Comparison of ENCODE assay signal across 11 cellular contexts in the genomic region with DNA sequence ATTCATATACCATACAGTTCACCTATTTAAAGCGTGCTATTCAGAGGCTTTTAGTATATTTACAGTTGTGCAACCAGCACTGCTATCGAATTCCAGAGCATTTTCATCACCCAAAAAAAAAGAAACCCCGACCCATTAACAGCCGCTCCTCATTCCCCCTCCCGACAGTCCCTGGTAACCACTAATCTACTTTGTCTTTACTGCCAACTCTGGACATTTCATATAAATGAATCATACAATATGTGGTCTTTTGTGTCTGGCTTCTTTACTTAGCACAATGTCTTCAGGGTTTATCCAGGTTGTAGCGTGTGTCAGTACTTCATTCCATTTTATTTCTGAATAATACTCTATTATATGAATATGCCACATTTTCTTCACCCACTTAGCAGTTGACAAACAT. TPM values are rescaled to one million over a fixed set of nuclear protein-coding genes. Genes with fewer than 3 reads are reported as not detected.
DNase-seq lines count a peak whose midpoint lies in the region; ATAC-seq, FAIRE-seq and TF ChIP-seq lines count a peak whose summit lies in the region.
"Had no signal": no experiment of that assay in that cellular context is flagged by ENCODE, and none has a peak within 500 bp of the region (broad histone marks: within the 10 kb centered on the region; RNA-seq: fewer than 3 reads in every experiment).

No MANE protein-coding gene starts in this region.

- no peak for TF ChIP-seq EP300 in suprapubic skin (IDR thresholded peaks at IDR 0.05)

- DNase-seq in H54 (ENCODE audit: insufficient read length, low spot score) (no peak), T1000 (lab: John Stamatoyannopoulos, UW) (peak; percentile 48), foreskin keratinocyte (peak; percentile 92 to 95), stromal cell of bone marrow (ENCODE audit: low read depth) (peak; percentile 76), NCI-H526 treated with DMSO at 0.1 percent for 48 hours (lab: John Stamatoyannopoulos, UW) (no peak), NCI-H2107 treated with DMSO at 0.1 percent for 48 hours (lab: John Stamatoyannopoulos, UW; ENCODE audit: unreplicated experiment) (no peak), suprapubic skin (ENCODE audit: low spot score in 2 of 2) (no peak)
- DNase-seq in effector memory CD4-positive, alpha-beta T cell: no peak
- DNase-seq: H7; NK-92 treated with Interleukin-12 subunit alpha and Interleukin-12 subunit beta, amount 100 ng/mL, for 24 hours had no signal

- no peak overlapping the region for H3K4me3 ChIP-seq in effector memory CD4-positive, alpha-beta T cell (ENCODE audit: insufficient read depth, low read depth, low read length, poor library complexity, severe bottlenecking)
- no peak overlapping the region for H3K4me3 ChIP-seq in suprapubic skin

- no peak for TF ChIP-seq POLR2A in H54 (IDR thresholded peaks at IDR 0.05; ENCODE audit: low read depth, low read length)
- no peak for TF ChIP-seq POLR2A in suprapubic skin (IDR thresholded peaks at IDR 0.05)

- TF ChIP-seq CTCF in foreskin keratinocyte (conservative IDR thresholded peaks at IDR 0.05): no peak
- TF ChIP-seq CTCF in suprapubic skin (IDR thresholded peaks at IDR 0.05): no peak

- 33% methylated on average over 6 of the region's 6 CpGs for WGBS in suprapubic skin

- H3K9me3 ChIP-seq in effector memory CD4-positive, alpha-beta T cell (ENCODE audit: control insufficient read depth, low read length): no peaks in the 10 kb centered on the region
- H3K9me3 ChIP-seq in suprapubic skin: no peaks in the 10 kb centered on the region

- ATAC-seq in foreskin keratinocyte: peak; percentile 98

- peak; percentile 27 for FAIRE-seq in H54 (lab: Jason Lieb, UNC)

- H3K27me3 ChIP-seq in foreskin keratinocyte (no peaks in the 10 kb centered on the region), suprapubic skin (peaks cover 7% of the 10 kb centered on the region)
- peaks cover 9% of the 10 kb centered on the region for H3K27me3 ChIP-seq in effector memory CD4-positive, alpha-beta T cell (replicated peaks; ENCODE audit: control insufficient read depth, insufficient read depth, low read length, poor library complexity, severe bottlenecking)

- H3K27ac ChIP-seq in foreskin keratinocyte: peak overlapping the region; percentile 49
- H3K27ac ChIP-seq in effector memory CD4-positive, alpha-beta T cell (ENCODE audit: insufficient read depth, low read length, poor library complexity, severe bottlenecking): no peak overlapping the region
- no peak overlapping the region for H3K27ac ChIP-seq in suprapubic skin

- H3K4me1 ChIP-seq in foreskin keratinocyte (peaks cover 20% of the 10 kb centered on the region), suprapubic skin (peaks cover 8% of the 10 kb centered on the region)
- no peaks in the 10 kb centered on the region for H3K4me1 ChIP-seq in effector memory CD4-positive, alpha-beta T cell (ENCODE audit: control insufficient read depth, insufficient read depth, low read length, poor library complexity, severe bottlenecking)

- H3K36me3 ChIP-seq in effector memory CD4-positive, alpha-beta T cell (ENCODE audit: control insufficient read depth, insufficient read depth, low read length): no peaks in the 10 kb centered on the region
- H3K36me3 ChIP-seq in suprapubic skin: no peaks in the 10 kb centered on the region

RNA-seq across cellular contexts. Expression of gene ROS1, which starts 23.0 kb away (rescaled TPM):
- 0.10 TPM in 1 of 2 replicates, not detected in the other for total RNA-seq in foreskin keratinocyte
- 0.03 TPM in 1 of 2 replicates, not detected in the other for polyA plus RNA-seq in foreskin keratinocyte
- 1 to 10 TPM in 1 of 4 donors, under 1 TPM in 3; 0.49 to 2.8 (median 0.69) TPM for total RNA-seq in suprapubic skin
- total RNA-seq: G401, H7 had no signal

RNA-seq across cellular contexts. Expression of gene DCBLD1, which starts 33.7 kb away (rescaled TPM):
- total RNA-seq in foreskin keratinocyte (25.9 and 26.5 TPM in 2 replicates), suprapubic skin (10 to 100 TPM in 1 of 4 donors, 1 to 10 TPM in 3; 3.6 to 15.7 (median 4.9) TPM)
- polyA plus RNA-seq in foreskin keratinocyte: 10.1 and 12.0 TPM in 2 replicates
- total RNA-seq: G401 had no signal

Comparison
In these comparisons a context has a peak if more than half of its experiments do, and no peak if none do; other contexts are left out.
1. DNase-seq: peak in T1000 (single experiment), foreskin keratinocyte (2 of 2) and stromal cell of bone marrow (single experiment); none in H54 (single experiment), effector memory CD4-positive, alpha-beta T cell (0 of 3), NCI-H526 treated with DMSO at 0.1 percent for 48 hours (single experiment), NCI-H2107 treated with DMSO at 0.1 percent for 48 hours (single experiment) and suprapubic skin (0 of 2).